8 cellular contexts compared by ENCODE assay signal in the genomic region with DNA sequence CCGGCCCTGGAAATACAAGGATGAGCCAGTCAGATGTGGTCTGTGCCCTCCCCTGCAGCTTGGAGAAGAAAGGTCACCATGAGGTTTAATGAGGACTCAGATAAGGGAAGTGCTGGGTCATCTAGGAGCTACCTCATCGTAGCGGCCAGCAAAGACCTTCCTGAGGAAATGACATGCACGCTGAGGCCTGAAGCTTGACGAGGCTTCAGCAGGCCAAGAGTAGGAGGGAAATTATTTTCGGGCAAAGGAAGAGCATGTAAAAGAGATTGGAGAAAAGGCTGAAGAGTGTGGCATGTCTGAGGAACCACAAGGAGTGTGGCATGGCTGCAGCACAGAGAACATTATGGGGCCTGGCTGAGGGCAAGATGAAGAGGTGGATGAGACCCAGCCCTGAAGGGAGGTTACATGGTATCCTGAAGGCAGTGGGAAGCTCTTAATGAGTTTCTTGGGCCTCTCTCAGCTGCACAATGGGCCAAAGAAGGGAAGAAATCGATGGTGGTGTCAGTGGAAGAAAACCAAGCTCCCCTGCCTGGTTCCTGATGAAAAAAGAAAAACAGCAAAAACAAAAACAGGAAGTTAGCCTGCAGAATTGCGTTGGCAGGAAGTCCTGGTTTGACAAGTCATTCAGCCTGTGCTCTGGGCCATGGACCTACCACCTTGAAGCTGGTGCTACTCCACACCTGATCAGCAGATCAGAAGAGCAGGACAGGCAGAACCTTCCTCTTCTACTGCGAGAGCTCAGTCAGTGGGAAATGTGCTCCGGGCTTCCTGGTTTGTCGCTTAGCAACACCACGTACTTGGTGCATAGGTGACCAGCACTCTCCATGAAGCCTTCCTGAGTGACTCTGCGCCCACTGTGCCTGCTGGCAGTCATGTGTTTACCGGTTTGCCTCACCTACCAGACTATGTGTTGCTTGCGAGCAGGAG.
A peak's percentile ranks its signal among the peaks of the same experiment; 100 is the strongest.
DNase-seq lines count a peak whose midpoint lies in the region; ATAC-seq and TF ChIP-seq lines count a peak whose summit lies in the region.

No MANE protein-coding gene starts in this region.

- H3K27me3 Mint-ChIP-seq in activated CD8-positive, alpha-beta memory T cell treated with anti-CD3 and anti-CD28 coated beads, Interleukin-2, amount 10 ng/mL, durations not matched to agents 7 days and 5 days, result peaks cover 45% of the 10 kb centered on the region

- intact Hi-C loops in left cardiac atrium (cut with DNase I), result no loop called here

- no peak for TF ChIP-seq CTCF in GM10266 (IDR thresholded peaks at IDR 0.05; ENCODE audit: control insufficient read depth, insufficient read depth, low read depth, missing control alignments)

- H3K9me3 Mint-ChIP-seq in activated CD8-positive, alpha-beta memory T cell treated with anti-CD3 and anti-CD28 coated beads, Interleukin-2, amount 10 ng/mL, durations not matched to agents 7 days and 5 days (ENCODE audit: low read depth), result peaks cover 5% of the 10 kb centered on the region

- CTCF ChIA-PET in activated CD8-positive, alpha-beta memory T cell treated with anti-CD3 and anti-CD28 coated beads, Interleukin-2, amount 10 ng/mL, durations not matched to agents 7 days and 5 days (lab: Charles Lee), result interaction anchor here (0.6 to 1.8 kb wide), 4 partner anchors 19 to 723 kb away, joined by 3 to 11 read pairs (median 4); no protein-coding TSS in a partner anchor

- ATAC-seq in GM21529 (IDR thresholded peaks at IDR 0.05; ENCODE audit: unreplicated experiment) (peak; percentile 81), left cardiac atrium (peak; percentile 68 to 79)
- peak; percentile 93 for ATAC-seq in activated CD8-positive, alpha-beta memory T cell treated with anti-CD3 and anti-CD28 coated beads, Interleukin-2, amount 10 ng/mL, durations not matched to agents 7 days and 5 days

- peak overlapping the region; percentile 88 for H3K27ac Mint-ChIP-seq in activated CD8-positive, alpha-beta memory T cell treated with anti-CD3 and anti-CD28 coated beads, Interleukin-2, amount 10 ng/mL, durations not matched to agents 7 days and 5 days

- no peak overlapping the region for H3K4me3 Mint-ChIP-seq in activated CD8-positive, alpha-beta memory T cell treated with anti-CD3 and anti-CD28 coated beads, Interleukin-2, amount 10 ng/mL, durations not matched to agents 7 days and 5 days

- DNase-seq in GM10266 (ENCODE audit: extremely low spot score) (peak; percentile 43), NCI-H2029 (lab: John Stamatoyannopoulos, UW) (peak; percentile 95), left cardiac atrium (peak; percentile 39), putamen (ENCODE audit: low spot score) (no peak), ecto neural progenitor cell (ENCODE audit: low spot score) (no peak)
- peak; percentile 65 for DNase-seq in activated CD8-positive, alpha-beta memory T cell treated with anti-CD3 and anti-CD28 coated beads, Interleukin-2, amount 10 ng/mL, durations not matched to agents 7 days and 5 days
- DNase-seq in stimulated activated CD4-positive, alpha-beta T cell treated with anti-CD3 and anti-CD28 coated beads, Interleukin-2, amount 100 ng/mL, for 4 hours (ENCODE audit: low read depth), result peak; percentile 11

- peaks cover 23% of the 10 kb centered on the region for H3K4me1 Mint-ChIP-seq in activated CD8-positive, alpha-beta memory T cell treated with anti-CD3 and anti-CD28 coated beads, Interleukin-2, amount 10 ng/mL, durations not matched to agents 7 days and 5 days

- peaks cover 6% of the 10 kb centered on the region for H3K36me3 Mint-ChIP-seq in activated CD8-positive, alpha-beta memory T cell treated with anti-CD3 and anti-CD28 coated beads, Interleukin-2, amount 10 ng/mL, durations not matched to agents 7 days and 5 days

Comparison
In these comparisons a context has a peak if more than half of its experiments do, and no peak if none do; other contexts are left out.
1. DNase-seq: peak in GM10266 (single experiment), NCI-H2029 (single experiment), activated CD8-positive, alpha-beta memory T cell treated with anti-CD3 and anti-CD28 coated beads, Interleukin-2, amount 10 ng/mL, durations not matched to agents 7 days and 5 days (single experiment), left cardiac atrium (single experiment) and stimulated activated CD4-positive, alpha-beta T cell treated with anti-CD3 and anti-CD28 coated beads, Interleukin-2, amount 100 ng/mL, for 4 hours (single experiment); none in putamen (single experiment) and ecto neural progenitor cell (single experiment).
2. Peak in every context shown above with its lines, with median percentiles within 50 percentile points of each other: ATAC-seq.